Comparison of ENCODE assay signal across 11 cellular contexts in genomic region chr12:112122823-112123690, GRCh38. TPM values are rescaled to one million over a fixed set of nuclear protein-coding genes. Genes with fewer than 3 reads are reported as not detected.
DNase-seq lines count a peak whose midpoint lies in the region; ATAC-seq and TF ChIP-seq lines count a peak whose summit lies in the region.
"Had no signal": no experiment of that assay in that cellular context is flagged by ENCODE, and none has a peak within 500 bp of the region (broad histone marks: within the 10 kb centered on the region; RNA-seq: fewer than 3 reads in every experiment).

No MANE protein-coding gene starts in this region.

- H3K27me3 ChIP-seq in HCT116 (ENCODE audit: insufficient read depth, low read length), result no peaks in the 10 kb centered on the region
- no peaks in the 10 kb centered on the region for H3K27me3 ChIP-seq in skeletal muscle tissue (ENCODE audit: control insufficient read depth in 3 of 3, insufficient read depth in 3 of 3, low read length in 3 of 3)
- H3K27me3 ChIP-seq: testis had no signal

- H4K20me1 ChIP-seq in HCT116 (ENCODE audit: insufficient read depth), result no peaks in the 10 kb centered on the region

- no peak overlapping the region for H3K9ac ChIP-seq in HCT116 (ENCODE audit: low read length)
- no peak overlapping the region for H3K9ac ChIP-seq in SK-N-MC (ENCODE audit: insufficient read length)
- no peak overlapping the region for H3K9ac ChIP-seq in skeletal muscle tissue (ENCODE audit: low read depth in 1 of 3, low read length in 3 of 3)

- CTCF ChIA-PET in HCT116 (lab: Charles Lee), result interaction anchor here (0.5 to 1.2 kb wide), 2 partner anchors 288 to 870 kb away, joined by 3 to 5 read pairs; no protein-coding TSS in a partner anchor

- TF ChIP-seq RAD21 in HCT116 (IDR thresholded peaks at IDR 0.05; ENCODE audit: low read depth), result no peak

- no peaks in the 10 kb centered on the region for H3K9me3 ChIP-seq in HCT116 (ENCODE audit: control insufficient read depth in 1 of 2, insufficient read depth in 1 of 2, low read depth in 1 of 2, low read length in 2 of 2)
- no peaks in the 10 kb centered on the region for H3K9me3 ChIP-seq in SK-N-MC (ENCODE audit: low read depth, low read length)
- no peaks in the 10 kb centered on the region for H3K9me3 ChIP-seq in skeletal muscle tissue (ENCODE audit: control insufficient read depth in 3 of 3, low read length in 3 of 3)
- H3K9me3 ChIP-seq: testis had no signal

- DNase-seq in HCT116 (ENCODE audit: low read depth, low spot score) (no peak), SK-N-MC (ENCODE audit: low read depth, low spot score) (no peak), fibroblast of the conjunctiva (ENCODE audit: low read depth) (peak; percentile 75), SIG-M5 treated with dmso at 0.1 percent for 504 hours (lab: John Stamatoyannopoulos, UW; ENCODE audit: unreplicated experiment) (no peak), pons (ENCODE audit: low spot score) (no peak)
- no peak for DNase-seq in stimulated activated CD8-positive, alpha-beta memory T cell treated with anti-CD3 and anti-CD28 coated beads, Interleukin-4, amount 100 ng/mL, for 48 hours
- DNase-seq: activated naive CD8-positive, alpha-beta T cell treated with anti-CD3 and anti-CD28 coated beads, Interleukin-2, amount 10 ng/mL, durations not matched to agents 7 days and 5 days; testis; WERI-Rb-1 had no signal

- peak overlapping the region; percentile 31; the same call in 1 of the 2 replicates for H3K27ac ChIP-seq in HCT116 (ENCODE audit: low read depth, low read length)
- peak overlapping the region; percentile 68; the same call in 1 of the 2 replicates for H3K27ac ChIP-seq in SK-N-MC
- peak overlapping the region; percentile 73 for H3K27ac ChIP-seq in skeletal muscle tissue (ENCODE audit: low read depth, low read length)
- H3K27ac ChIP-seq: WERI-Rb-1 had no signal

- intact Hi-C loops in HCT116 (cut with micrococcal nuclease), result no loop called here

- POLR2A ChIA-PET in HCT116 (lab: Charles Lee), result interaction anchor here (1.2 to 2.7 kb wide), 3 partner anchors 9 to 14 kb away, joined by 6 to 11 read pairs (median 6); partner anchors contain the start of gene NAA25

- H3K4me3 ChIP-seq in HCT116 (replicated peaks in 1 of 2; ENCODE audit: low read depth in 1 of 2, low read length in 2 of 2) (peak overlapping the region in 1 of 2 experiments; percentile 5; a peak in 1 of 4 replicates), SK-N-MC (peak overlapping the region; percentile 32), skeletal muscle tissue (ENCODE audit: low read length in 3 of 3) (no peak overlapping the region)
- H3K4me3 ChIP-seq: testis had no signal

- H3K9me2 ChIP-seq in HCT116 (ENCODE audit: insufficient read depth), result no peaks in the 10 kb centered on the region

- H3K36me3 ChIP-seq in HCT116 (ENCODE audit: control insufficient read depth in 1 of 2, insufficient read depth in 2 of 2, low read length in 2 of 2) (no peaks in the 10 kb centered on the region), SK-N-MC (ENCODE audit: insufficient read depth, low read length) (no peaks in the 10 kb centered on the region), skeletal muscle tissue (ENCODE audit: control insufficient read depth in 3 of 3, insufficient read depth in 3 of 3, low read length in 3 of 3) (peaks cover 0 to 2% (median 0%) of the 10 kb centered on the region in 3 donors)
- H3K36me3 ChIP-seq: WERI-Rb-1 had no signal

- H2AFZ ChIP-seq in HCT116 (ENCODE audit: low read depth, low read length, poor library complexity, severe bottlenecking), result peak overlapping the region; percentile 99

- peaks cover 4% of the 10 kb centered on the region; the same call in 1 of the 2 replicates for H3K79me2 ChIP-seq in HCT116 (ENCODE audit: insufficient read depth, low read length)

- no peak for TF ChIP-seq POLR2A in HCT116 (IDR thresholded peaks at IDR 0.05; ENCODE audit: borderline replicate concordance, extremely low read depth, insufficient read depth, insufficient read length)

- RAD21 ChIA-PET in HCT116 (lab: Charles Lee; ENCODE audit: low non-redundant PET in 1 of 2, low total read pairs in 2 of 2, uncharacterized antibody in 2 of 2, unreplicated experiment in 2 of 2), result interaction anchor here in 1 of 2 experiments (0.9 kb wide), 1 partner anchor 13 kb away, joined by 3 read pairs; no protein-coding TSS in a partner anchor

- no TSS peak for BruUV-seq in HCT116 (replicated peaks; lab: Mats Ljungman, UMichigan)

- H3K4me1 ChIP-seq in HCT116 (ENCODE audit: control insufficient read depth in 1 of 2, insufficient read depth in 2 of 2, low read length in 2 of 2), result peaks cover 33 to 62% of the 10 kb centered on the region in 2 experiments
- peaks cover 18 to 32% (median 28%) of the 10 kb centered on the region in 3 donors for H3K4me1 ChIP-seq in skeletal muscle tissue (ENCODE audit: control insufficient read depth in 3 of 3, insufficient read depth in 3 of 3, low read length in 3 of 3)

- TF ChIP-seq CTCF in HCT116 (IDR thresholded peaks at IDR 0.05 in 2 of 3, conservative IDR thresholded peaks at IDR 0.05 in 1 of 3; ENCODE audit: borderline replicate concordance in 1 of 3, insufficient read depth in 1 of 3, low read depth in 2 of 3, low read length in 2 of 3), result no peak

- peak overlapping the region; percentile 63 for H3K4me2 ChIP-seq in HCT116 (ENCODE audit: low read length)

- ATAC-seq in HCT116, result no peak; the same call in 1 of the 2 replicates
- ATAC-seq in GM18867 (IDR thresholded peaks at IDR 0.05; ENCODE audit: unreplicated experiment), result no peak

TF ChIP-seq in HCT116, 20 proteins besides CTCF, POLR2A, EP300 and RAD21:
- TF ChIP-seq SP1 (IDR thresholded peaks at IDR 0.05; ENCODE audit: low read depth) (peak; percentile 17; the same call in 1 of the 2 replicates), JUND (IDR thresholded peaks at IDR 0.05) (no peak), REST (IDR thresholded peaks at IDR 0.05; ENCODE audit: low read depth) (no peak), EZH2 (IDR thresholded peaks at IDR 0.05) (no peak), CEBPB (IDR thresholded peaks at IDR 0.05; ENCODE audit: low read depth) (no peak), ZFX (IDR thresholded peaks at IDR 0.05) (no peak)
- TF ChIP-seq, protein P1, sequence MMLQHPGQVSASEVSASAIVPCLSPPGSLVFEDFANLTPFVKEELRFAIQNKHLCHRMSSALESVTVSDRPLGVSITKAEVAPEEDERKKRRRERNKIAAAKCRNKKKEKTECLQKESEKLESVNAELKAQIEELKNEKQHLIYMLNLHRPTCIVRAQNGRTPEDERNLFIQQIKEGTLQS (IDR thresholded peaks at IDR 0.05), result no peak

RNA-seq across cellular contexts. Expression of gene TRAFD1, which starts 2.3 kb away (rescaled TPM):
- total RNA-seq in HCT116 (2021; ENCODE audit: unreplicated experiment) (25.5 TPM), skeletal muscle tissue (30.8 TPM)
- polyA plus RNA-seq in HCT116 (2012), result 20.2 and 24.5 TPM in 2 replicates

RNA-seq across cellular contexts. Expression of gene NAA25, which starts 14.5 kb away (rescaled TPM):
- total RNA-seq in HCT116 (2021; ENCODE audit: unreplicated experiment), result 56.6 TPM
- polyA plus RNA-seq in HCT116 (2012), result 11.3 and 13.8 TPM in 2 replicates
- total RNA-seq in skeletal muscle tissue, result 38.1 TPM
